Comparison of ENCODE assay signal across 10 cellular contexts in the genomic region with DNA sequence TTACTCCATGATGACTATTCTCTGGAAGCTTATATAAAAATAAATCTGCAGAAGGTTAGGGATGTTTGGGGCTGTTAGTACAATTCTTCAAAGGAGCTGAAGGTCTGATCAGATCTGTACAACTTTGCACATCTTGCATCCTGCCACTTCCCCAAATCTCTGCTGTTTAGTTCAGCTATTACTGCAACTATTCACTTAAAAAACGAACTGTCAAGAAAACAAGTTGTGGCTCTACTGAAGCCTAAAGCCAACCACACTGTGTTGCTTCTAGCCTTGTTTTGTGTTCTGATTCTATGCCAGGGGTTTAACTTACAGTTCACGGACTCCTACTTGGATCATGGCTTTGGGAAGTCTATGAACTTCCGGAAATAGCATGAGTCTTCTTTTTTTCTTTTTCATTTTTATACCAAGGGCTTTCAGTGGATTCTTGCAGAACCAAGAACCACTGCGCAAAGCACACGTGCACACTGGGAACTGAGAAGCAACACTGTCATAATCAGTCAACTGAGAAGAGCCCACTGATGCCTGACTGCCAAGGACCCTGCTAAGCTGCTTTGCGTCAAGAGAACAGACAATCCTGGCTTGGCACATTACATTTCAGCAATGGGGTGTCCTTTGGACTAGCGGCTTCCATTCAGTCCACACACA.
DNase-seq lines count a peak whose midpoint lies in the region; ATAC-seq and TF ChIP-seq lines count a peak whose summit lies in the region.
"Had no signal": no experiment of that assay in that cellular context is flagged by ENCODE, and none has a peak within 500 bp of the region (broad histone marks: within the 10 kb centered on the region; RNA-seq: fewer than 3 reads in every experiment).

No MANE protein-coding gene starts in this region.

- H3K36me3 Mint-ChIP-seq in stimulated activated naive B cell treated with anti-CD40 and anti-IgM and Interleukin-4, amounts not matched to agents 10 μg/mL and 1 μg/mL and 100 μg/mL, for 72 hours, result peaks cover 4 to 12% of the 10 kb centered on the region in 2 donors

- peaks cover 0 to 1% of the 10 kb centered on the region in 2 donors for H3K9me3 Mint-ChIP-seq in stimulated activated naive B cell treated with anti-CD40 and anti-IgM and Interleukin-4, amounts not matched to agents 10 μg/mL and 1 μg/mL and 100 μg/mL, for 72 hours
- H3K9me3 Mint-ChIP-seq: activated CD4-positive, alpha-beta T cell treated with anti-CD3 and anti-CD28 coated beads, Interleukin-2, amount 10 ng/mL, durations not matched to agents 24 days and 14 days had no signal

- TF ChIP-seq CTCF in coronary artery (IDR thresholded peaks at IDR 0.05), result no peak

- peak overlapping the region; percentile 95 for H3K27ac Mint-ChIP-seq in stimulated activated naive B cell treated with anti-CD40 and anti-IgM and Interleukin-4, amounts not matched to agents 10 μg/mL and 1 μg/mL and 100 μg/mL, for 72 hours
- H3K27ac Mint-ChIP-seq: activated CD4-positive, alpha-beta T cell treated with anti-CD3 and anti-CD28 coated beads, Interleukin-2, amount 10 ng/mL, durations not matched to agents 24 days and 14 days had no signal

- H3K27ac ChIP-seq in coronary artery, result no peak overlapping the region
- no peak overlapping the region for H3K27ac ChIP-seq in substantia nigra (ENCODE audit: low read depth, low read length, poor library complexity, severe bottlenecking)

- no peak overlapping the region for H3K4me3 ChIP-seq in coronary artery

- H3K4me3 Mint-ChIP-seq in stimulated activated naive B cell treated with anti-CD40 and anti-IgM and Interleukin-4, amounts not matched to agents 10 μg/mL and 1 μg/mL and 100 μg/mL, for 72 hours, result peak overlapping the region; percentile 49 to 51
- H3K4me3 Mint-ChIP-seq: activated CD4-positive, alpha-beta T cell treated with anti-CD3 and anti-CD28 coated beads, Interleukin-2, amount 10 ng/mL, durations not matched to agents 24 days and 14 days had no signal

- ATAC-seq in GM19035 (IDR thresholded peaks at IDR 0.05; ENCODE audit: unreplicated experiment) (peak; percentile 66), HG02610 (IDR thresholded peaks at IDR 0.05; ENCODE audit: unreplicated experiment) (peak; percentile 84), HG03442 (IDR thresholded peaks at IDR 0.05; ENCODE audit: unreplicated experiment) (peak; percentile 75)
- peak; percentile 88 to 90 for ATAC-seq in stimulated activated naive B cell treated with anti-CD40 and anti-IgM and Interleukin-4, amounts not matched to agents 10 μg/mL and 1 μg/mL and 100 μg/mL, for 72 hours (replicated peaks)

- H3K27me3 Mint-ChIP-seq in stimulated activated naive B cell treated with anti-CD40 and anti-IgM and Interleukin-4, amounts not matched to agents 10 μg/mL and 1 μg/mL and 100 μg/mL, for 72 hours, result no peaks in the 10 kb centered on the region
- H3K27me3 Mint-ChIP-seq: activated CD4-positive, alpha-beta T cell treated with anti-CD3 and anti-CD28 coated beads, Interleukin-2, amount 10 ng/mL, durations not matched to agents 24 days and 14 days had no signal

- DNase-seq in stimulated activated naive B cell treated with anti-CD40 and anti-IgM and Interleukin-4, amounts not matched to agents 10 μg/mL and 1 μg/mL and 100 μg/mL, for 72 hours, result peak; percentile 38
- DNase-seq in coronary artery (ENCODE audit: low spot score) (no peak), substantia nigra (lab: John Stamatoyannopoulos, UW) (no peak)
- no peak for DNase-seq in activated effector memory CD4-positive, alpha-beta T cell treated with anti-CD3 and anti-CD28 coated beads, Interleukin-2, amount 50 U/mL, for 16 hours
- DNase-seq: activated CD4-positive, alpha-beta T cell treated with anti-CD3 and anti-CD28 coated beads, Interleukin-2, amount 10 ng/mL, durations not matched to agents 24 days and 14 days; DND-41; NCI-H1105 treated with DMSO at 0.1 percent for 48 hours had no signal

- H3K4me1 Mint-ChIP-seq in stimulated activated naive B cell treated with anti-CD40 and anti-IgM and Interleukin-4, amounts not matched to agents 10 μg/mL and 1 μg/mL and 100 μg/mL, for 72 hours, result peaks cover 19 to 27% of the 10 kb centered on the region in 2 donors
